ENCODE assay signal across 13 cellular contexts in the genomic region with DNA sequence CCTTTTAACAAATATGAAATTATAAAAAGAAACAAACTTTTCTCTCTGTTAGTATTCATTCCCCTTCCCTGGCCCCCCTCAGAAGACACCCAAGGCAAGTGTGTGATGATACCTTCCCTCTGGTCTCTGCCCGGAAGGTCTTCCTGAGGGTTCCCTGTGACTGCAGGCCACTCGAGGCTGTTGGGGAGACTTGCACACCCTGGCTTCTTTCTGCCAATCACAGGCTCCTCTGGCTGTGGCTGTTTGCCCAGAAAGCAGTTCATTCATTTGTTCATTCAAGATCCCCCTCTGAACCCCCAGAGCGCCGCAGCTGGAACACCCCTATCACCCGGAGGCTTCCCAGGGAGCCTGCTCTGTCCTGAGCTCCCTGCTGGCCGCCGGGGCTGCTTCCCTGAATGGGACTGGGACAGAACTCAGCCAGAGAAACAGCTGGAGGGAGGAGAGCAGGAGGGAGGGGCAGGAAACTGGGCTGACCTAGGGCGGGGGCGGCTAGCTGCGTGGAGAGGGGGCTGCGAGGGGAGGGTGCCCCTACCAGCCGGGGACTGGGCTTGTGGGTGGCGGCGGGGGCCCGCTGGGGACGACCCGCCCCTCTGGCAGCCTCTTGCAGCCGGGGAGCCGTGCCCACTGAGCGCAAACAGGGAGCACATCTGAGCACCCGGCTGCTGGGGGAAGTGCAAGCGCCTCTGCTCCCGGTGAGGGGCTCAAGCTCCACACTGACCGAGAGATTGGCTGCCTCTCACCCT. TPM values are rescaled to one million over a fixed set of nuclear protein-coding genes. Genes with fewer than 3 reads are reported as not detected.
DNase-seq lines count a peak whose midpoint lies in the region; ATAC-seq and TF ChIP-seq lines count a peak whose summit lies in the region.
"Had no signal": no experiment of that assay in that cellular context is flagged by ENCODE, and none has a peak within 500 bp of the region (broad histone marks: within the 10 kb centered on the region; RNA-seq: fewer than 3 reads in every experiment).

A gene with protein sequence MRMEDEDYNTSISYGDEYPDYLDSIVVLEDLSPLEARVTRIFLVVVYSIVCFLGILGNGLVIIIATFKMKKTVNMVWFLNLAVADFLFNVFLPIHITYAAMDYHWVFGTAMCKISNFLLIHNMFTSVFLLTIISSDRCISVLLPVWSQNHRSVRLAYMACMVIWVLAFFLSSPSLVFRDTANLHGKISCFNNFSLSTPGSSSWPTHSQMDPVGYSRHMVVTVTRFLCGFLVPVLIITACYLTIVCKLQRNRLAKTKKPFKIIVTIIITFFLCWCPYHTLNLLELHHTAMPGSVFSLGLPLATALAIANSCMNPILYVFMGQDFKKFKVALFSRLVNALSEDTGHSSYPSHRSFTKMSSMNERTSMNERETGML (minus strand): TSS at position 397 of the 743 bp plus-strand sequence. CDS start 45,720 bp downstream, outside the sequence.

- no peaks in the 10 kb centered on the region for H3K9me3 ChIP-seq in gastroesophageal sphincter
- H3K9me3 ChIP-seq in muscle layer of duodenum (ENCODE audit: control insufficient read depth in 1 of 2, low read length in 2 of 2): no peaks in the 10 kb centered on the region
- no peaks in the 10 kb centered on the region for H3K9me3 ChIP-seq in upper lobe of left lung
- H3K9me3 ChIP-seq: SJSA1 had no signal

- no peak for TF ChIP-seq CTCF in gastroesophageal sphincter (IDR thresholded peaks at IDR 0.05)
- TF ChIP-seq CTCF in upper lobe of left lung (IDR thresholded peaks at IDR 0.05): peak in 1 of 6 experiments; percentile 5

- peak within 1 kb of the TSS; percentile 13 to 48 for H3K4me3 ChIP-seq in gastroesophageal sphincter
- peak within 1 kb of the TSS; percentile 53 to 59 for H3K4me3 ChIP-seq in muscle layer of duodenum (ENCODE audit: low read depth in 1 of 2, low read length in 2 of 2)
- H3K4me3 ChIP-seq in upper lobe of left lung: peak within 1 kb of the TSS in 3 of 4 donors; percentile 36 to 51 (median 39)
- H3K4me3 ChIP-seq: SJSA1 had no signal

- WGBS in gastroesophageal sphincter (ENCODE audit: low coverage in 1 of 2), 2 donors: 13 to 23% methylated on average over 2 to 11 of the region's 24 CpGs
- WGBS in upper lobe of left lung, 2 donors: 4 to 18% methylated on average over 7 to 20 of the region's 24 CpGs

- in situ Hi-C loops in ACHN (cut with HindIII; ENCODE audit: low pct_ligation_motif_present, low pct_unique_long_range_greater_than_20kb, low sequenced_read_pairs): no loop called here

- H3K36me3 ChIP-seq in gastroesophageal sphincter (no peaks in the 10 kb centered on the region), muscle layer of duodenum (ENCODE audit: control insufficient read depth in 1 of 2, insufficient read depth in 2 of 2, low read length in 2 of 2) (no peaks in the 10 kb centered on the region), upper lobe of left lung (no peaks in the 10 kb centered on the region)
- H3K36me3 ChIP-seq: SJSA1 had no signal

- peak within 1 kb of the TSS in 3 of 4 donors; percentile 54 to 74 (median 61) for H3K27ac ChIP-seq in gastroesophageal sphincter
- H3K27ac ChIP-seq in muscle layer of duodenum (ENCODE audit: low read length): peak within 1 kb of the TSS; percentile 24
- peak within 1 kb of the TSS; percentile 58 to 83 (median 75) for H3K27ac ChIP-seq in upper lobe of left lung
- H3K27ac ChIP-seq: SJSA1 had no signal

- peaks cover 0 to 16% (median 0%) of the 10 kb centered on the region in 3 donors for H3K4me1 ChIP-seq in gastroesophageal sphincter
- peaks cover 0 to 3% of the 10 kb centered on the region in 2 donors for H3K4me1 ChIP-seq in muscle layer of duodenum (ENCODE audit: control insufficient read depth in 1 of 2, insufficient read depth in 2 of 2, low read length in 2 of 2)
- H3K4me1 ChIP-seq in upper lobe of left lung: peaks cover 10 to 30% (median 18%) of the 10 kb centered on the region in 4 donors
- H3K4me1 ChIP-seq: SJSA1 had no signal

- peaks cover 25% of the 10 kb centered on the region for H3K27me3 ChIP-seq in gastroesophageal sphincter
- no peaks in the 10 kb centered on the region for H3K27me3 ChIP-seq in muscle layer of duodenum (ENCODE audit: low read depth, low read length)
- no peaks in the 10 kb centered on the region for H3K27me3 ChIP-seq in upper lobe of left lung

- peak in 2 of 3 experiments; percentile 14 to 29 for DNase-seq in NCI-H1417 (lab: John Stamatoyannopoulos, UW)
- no peak for DNase-seq in NCI-H1417 treated with DMSO at 0.1 percent for 48 hours (lab: John Stamatoyannopoulos, UW)
- DNase-seq in upper lobe of left lung: peak; percentile 33 to 84
- no peak for DNase-seq in ACHN
- DNase-seq in HuH-7 (ENCODE audit: low spot score): no peak
- DNase-seq: 8988T; activated CD8-positive, alpha-beta memory T cell treated with anti-CD3 and anti-CD28 coated beads, Interleukin-2, amount 50 U/mL, for 48 hours; NCI-H1048 had no signal

- peak; percentile 36 to 38 for TF ChIP-seq POLR2A in gastroesophageal sphincter (IDR thresholded peaks at IDR 0.05)
- peak in 1 of 4 donors; percentile 63 for TF ChIP-seq POLR2A in upper lobe of left lung (IDR thresholded peaks at IDR 0.05)

- TF ChIP-seq EP300 in gastroesophageal sphincter (IDR thresholded peaks at IDR 0.05): no peak
- TF ChIP-seq EP300 in upper lobe of left lung (IDR thresholded peaks at IDR 0.05): no peak

- ATAC-seq in gastroesophageal sphincter: peak; percentile 74
- peak; percentile 41 to 77 for ATAC-seq in upper lobe of left lung (ENCODE audit: low FRiP score in 2 of 2)
- ATAC-seq in HG02840 (IDR thresholded peaks at IDR 0.05; ENCODE audit: low FRiP score, unreplicated experiment): no peak

RNA-seq across cellular contexts. Expression of the gene that starts here (rescaled TPM):
- total RNA-seq in gastroesophageal sphincter (10 to 100 TPM in 3 of 4 donors, 1 to 10 TPM in 1; 9.7 to 25.4 (median 13.0) TPM), upper lobe of left lung (10 to 100 TPM in 4 of 6 donors, 1 to 10 TPM in 2; 7.8 to 40.9 (median 19.9) TPM)
- total RNA-seq: renal cortical epithelial cell, SJSA1 had no signal

Comparison
In these comparisons a context has a peak if more than half of its experiments do, and no peak if none do; other contexts are left out.
1. DNase-seq: peak in NCI-H1417 (2 of 3) and upper lobe of left lung (2 of 2); none in NCI-H1417 treated with DMSO at 0.1 percent for 48 hours (single experiment), ACHN (single experiment) and HuH-7 (single experiment).
2. H3K27ac ChIP-seq: peak in every context shown above with its lines; median percentile 75 in upper lobe of left lung; 61 in gastroesophageal sphincter; 24 in muscle layer of duodenum.
3. Peak in every context shown above with its lines, with median percentiles within 50 percentile points of each other: H3K4me3 ChIP-seq.